In genomic region chr6:86010915-86011786, GRCh38 we compare ENCODE assay signal across 24 cellular contexts.
A peak's percentile ranks its signal among the peaks of the same experiment; 100 is the strongest.
DNase-seq lines count a peak whose midpoint lies in the region; ATAC-seq and TF ChIP-seq lines count a peak whose summit lies in the region.
"Had no signal": no experiment of that assay in that cellular context is flagged by ENCODE, and none has a peak within 500 bp of the region (broad histone marks: within the 10 kb centered on the region; RNA-seq: fewer than 3 reads in every experiment).

No MANE protein-coding gene starts in this region.

- H3K36me3 ChIP-seq in mammary epithelial cell (ENCODE audit: insufficient read depth, low read length): no peaks in the 10 kb centered on the region
- H3K36me3 ChIP-seq in lung (ENCODE audit: control insufficient read depth in 2 of 2, insufficient read depth in 2 of 2, low read length in 2 of 2): no peaks in the 10 kb centered on the region
- H3K36me3 ChIP-seq: BLaER1 treated with 17β-estradiol and CSF1 and Interleukin-3, amounts not matched to agents 10 nM and 100 nM had no signal

- H3K27ac ChIP-seq in mammary epithelial cell (ENCODE audit: insufficient read depth, low read depth, low read length): no peak overlapping the region
- no peak overlapping the region for H3K27ac ChIP-seq in lung (ENCODE audit: low read depth in 1 of 2, low read length in 1 of 2)
- H3K27ac ChIP-seq: A549; BLaER1 treated with 17β-estradiol and CSF1 and Interleukin-3, amounts not matched to agents 10 nM and 100 nM; GM23248; RWPE1 had no signal

- no peaks in the 10 kb centered on the region for H3K79me2 ChIP-seq in mammary epithelial cell (ENCODE audit: insufficient read depth, low read length)

- no peak overlapping the region for H2AFZ ChIP-seq in mammary epithelial cell (ENCODE audit: low read depth, low read length)
- H2AFZ ChIP-seq: GM23248 had no signal

- H3K27ac Mint-ChIP-seq in MCF 10A (ENCODE audit: low read depth, unreplicated experiment): no peak overlapping the region
- H3K27ac Mint-ChIP-seq: CD4-positive, alpha-beta memory T cell; T-cell had no signal

- H3K4me1 ChIP-seq in mammary epithelial cell (ENCODE audit: insufficient read depth, low read length) (no peaks in the 10 kb centered on the region), lung (ENCODE audit: control insufficient read depth in 2 of 2, insufficient read depth in 2 of 2, low read length in 2 of 2) (no peaks in the 10 kb centered on the region)
- H3K4me1 ChIP-seq: A549; BLaER1 treated with 17β-estradiol and CSF1 and Interleukin-3, amounts not matched to agents 10 nM and 100 nM had no signal

- H3K27me3 ChIP-seq in mammary epithelial cell (ENCODE audit: insufficient read depth, low read length) (no peaks in the 10 kb centered on the region), lung (ENCODE audit: control insufficient read depth, insufficient read depth) (no peaks in the 10 kb centered on the region)
- H3K27me3 ChIP-seq: BLaER1 treated with 17β-estradiol and CSF1 and Interleukin-3, amounts not matched to agents 10 nM and 100 nM had no signal

- no peak overlapping the region for H3K4me3 Mint-ChIP-seq in MCF 10A (ENCODE audit: unreplicated experiment)
- H3K4me3 Mint-ChIP-seq: CD4-positive, alpha-beta memory T cell; T-cell had no signal

- H3K9me3 Mint-ChIP-seq in MCF 10A (ENCODE audit: unreplicated experiment): peaks cover 7% of the 10 kb centered on the region

- no peaks in the 10 kb centered on the region for H3K4me1 Mint-ChIP-seq in MCF 10A (ENCODE audit: insufficient read depth, unreplicated experiment)
- H3K4me1 Mint-ChIP-seq: CD4-positive, alpha-beta memory T cell; T-cell had no signal

- peak; percentile 10 for DNase-seq in MCF 10A (ENCODE audit: unreplicated experiment)
- no peak for DNase-seq in mammary epithelial cell
- peak; percentile 1 for DNase-seq in choroid plexus epithelial cell (ENCODE audit: low read depth)
- peak; percentile 34 for DNase-seq in lung (ENCODE audit: low spot score)
- no peak for DNase-seq in NCI-H2227 (lab: John Stamatoyannopoulos, UW; ENCODE audit: unreplicated experiment)
- DNase-seq in GM10248 (ENCODE audit: extremely low spot score): no peak
- DNase-seq: AML-193; CD4-positive, alpha-beta memory T cell; COR-L47; GM23248; H7; KBM-7; NCI-H1092; NCI-H1417 treated with DMSO at 0.1 percent for 48 hours; NCI-H1694 treated with DMSO at 0.1 percent for 48 hours; NCI-H2081; NCI-H2171 treated with DMSO at 0.1 percent for 48 hours; NCI-H526 treated with DMSO at 0.1 percent for 48 hours; SHP77; T-cell had no signal

- H3K36me3 Mint-ChIP-seq in MCF 10A (ENCODE audit: insufficient read depth, unreplicated experiment): no peaks in the 10 kb centered on the region
- H3K36me3 Mint-ChIP-seq: CD4-positive, alpha-beta memory T cell; T-cell had no signal

- no peaks in the 10 kb centered on the region for H3K9me3 ChIP-seq in mammary epithelial cell (replicated peaks; ENCODE audit: insufficient read depth, low read length)
- no peaks in the 10 kb centered on the region for H3K9me3 ChIP-seq in lung (ENCODE audit: control insufficient read depth in 2 of 2, insufficient read depth in 1 of 2, low read length in 1 of 2)
- H3K9me3 ChIP-seq: A549; BLaER1 treated with 17β-estradiol and CSF1 and Interleukin-3, amounts not matched to agents 10 nM and 100 nM had no signal

- H4K20me1 ChIP-seq in mammary epithelial cell (ENCODE audit: insufficient read depth, low read length): no peaks in the 10 kb centered on the region
- H4K20me1 ChIP-seq: BLaER1 treated with 17β-estradiol and CSF1 and Interleukin-3, amounts not matched to agents 10 nM and 100 nM had no signal

- POLR2A ChIA-PET in MCF 10A (lab: Yijun Ruan, JAX): no interaction called here
- POLR2A ChIA-PET in GM10248 (lab: Yijun Ruan, JAX): no interaction called here

- TF ChIP-seq CTCF in MCF 10A (IDR thresholded peaks at IDR 0.05; ENCODE audit: unreplicated experiment): no peak
- no peak for TF ChIP-seq CTCF in mammary epithelial cell (conservative IDR thresholded peaks at IDR 0.05 in 1 of 2, IDR thresholded peaks at IDR 0.05 in 1 of 2; ENCODE audit: extremely low read depth in 1 of 2, insufficient read depth in 1 of 2, low read depth in 1 of 2, low read length in 2 of 2)
- TF ChIP-seq CTCF in choroid plexus epithelial cell (conservative IDR thresholded peaks at IDR 0.05; ENCODE audit: low read depth, low read length): no peak
- TF ChIP-seq CTCF in lung (IDR thresholded peaks at IDR 0.05; ENCODE audit: control extremely low read depth, extremely low read depth): no peak
- TF ChIP-seq CTCF in GM10248 (IDR thresholded peaks at IDR 0.05; ENCODE audit: control extremely low read depth, extremely low read depth, low read depth, missing control alignments): no peak

- CTCF ChIA-PET in MCF 10A (lab: Yijun Ruan, JAX) (interaction anchor here (0.6 kb wide), 2 partner anchors 38 to 672 kb away, joined by 3 to 4 read pairs; no protein-coding TSS in a partner anchor), mammary epithelial cell (lab: Charles Lee; ENCODE audit: low non-redundant PET) (no interaction called here), GM10248 (lab: Yijun Ruan, JAX) (interaction anchor here (1.1 kb wide), 1 partner anchor 15 kb away, joined by 3 read pairs; no protein-coding TSS in a partner anchor)

- in situ Hi-C loops in mammary epithelial cell (cut with MboI; ENCODE audit: low sequenced_read_pairs in 2 of 2): no loop called here

- intact Hi-C loops in MCF 10A (cut with micrococcal nuclease): no loop called here
- intact Hi-C loops in mammary epithelial cell (cut with micrococcal nuclease): no loop called here

- H3K9ac ChIP-seq in mammary epithelial cell (ENCODE audit: insufficient read depth, low read length): no peak overlapping the region
- H3K9ac ChIP-seq: BLaER1 treated with 17β-estradiol and CSF1 and Interleukin-3, amounts not matched to agents 10 nM and 100 nM; GM23248 had no signal

- H3K27me3 Mint-ChIP-seq in MCF 10A (ENCODE audit: insufficient read depth, unreplicated experiment): peaks cover 4% of the 10 kb centered on the region
- H3K27me3 Mint-ChIP-seq: T-cell had no signal

- no peak overlapping the region for H3K4me2 ChIP-seq in mammary epithelial cell (ENCODE audit: insufficient read depth, low read depth, low read length)
- H3K4me2 ChIP-seq: A549; BLaER1 treated with 17β-estradiol and CSF1 and Interleukin-3, amounts not matched to agents 10 nM and 100 nM had no signal

- WGBS in mammary epithelial cell (ENCODE audit: low coverage, missing lambda C conversion rate): 54% methylated on average over 6 of the region's 9 CpGs
- WGBS in lung, 2 donors: 62 to 78% methylated on average over 9 of the region's 9 CpGs

- peak; percentile 53 for ATAC-seq in lung (ENCODE audit: insufficient read depth, low FRiP score)
- ATAC-seq in GM19324 (IDR thresholded peaks at IDR 0.05; ENCODE audit: low FRiP score, unreplicated experiment): no peak
- ATAC-seq: A549, T-cell had no signal

- dilution Hi-C loops in mammary epithelial cell (cut with HindIII; ENCODE audit: low sequenced_read_pairs): no loop called here

- no peak overlapping the region for H3K4me3 ChIP-seq in mammary epithelial cell (replicated peaks in 1 of 3; ENCODE audit: insufficient read depth in 1 of 3, low read depth in 2 of 3, low read length in 3 of 3)
- no peak overlapping the region for H3K4me3 ChIP-seq in choroid plexus epithelial cell (ENCODE audit: low read depth, low read length)
- no peak overlapping the region for H3K4me3 ChIP-seq in lung
- H3K4me3 ChIP-seq: A549; BLaER1 treated with 17β-estradiol and CSF1 and Interleukin-3, amounts not matched to agents 10 nM and 100 nM; GM23248 had no signal

- BruUV-seq in MCF 10A (replicated peaks; lab: Mats Ljungman, UMichigan): no TSS peak
- BruUV-seq in mammary epithelial cell (replicated peaks; lab: Mats Ljungman, UMichigan): no TSS peak

Comparison
In these comparisons a context has a peak if more than half of its experiments do, and no peak if none do; other contexts are left out.
1. DNase-seq: peak in MCF 10A (single experiment), choroid plexus epithelial cell (single experiment) and lung (single experiment); none in mammary epithelial cell (single experiment), NCI-H2227 (single experiment) and GM10248 (single experiment).